In genomic region chr12:70756118-70756517, GRCh38 we compare ENCODE assay signal across 11 cellular contexts.
A peak's percentile ranks its signal among the peaks of the same experiment; 100 is the strongest.
DNase-seq lines count a peak whose midpoint lies in the region; TF ChIP-seq lines count a peak whose summit lies in the region.
"Had no signal": no experiment of that assay in that cellular context is flagged by ENCODE, and none has a peak within 500 bp of the region (broad histone marks: within the 10 kb centered on the region; RNA-seq: fewer than 3 reads in every experiment).

No MANE protein-coding gene starts in this region.

- H2AFZ ChIP-seq in neuronal stem cell (ENCODE audit: low read length): no peak overlapping the region

- no peak overlapping the region for H4K91ac ChIP-seq in neuronal stem cell (ENCODE audit: low read depth, low read length, poor library complexity)

- H3K18ac ChIP-seq in neuronal stem cell (ENCODE audit: low read length): no peak overlapping the region

- no peaks in the 10 kb centered on the region for H3K79me1 ChIP-seq in neuronal stem cell (ENCODE audit: low read depth, low read length)

- H3K27ac Mint-ChIP-seq in activated CD4-positive, alpha-beta memory T cell treated with anti-CD3 and anti-CD28 coated beads, Interleukin-2, amount 10 ng/mL, durations not matched to agents 7 days and 5 days: no peak overlapping the region
- H3K27ac Mint-ChIP-seq: T-helper 2 cell treated with Interferon-gamma antibody and Interleukin-4, amounts not matched to agents 5 μg/mL and 100 μg/mL, for 36 hours had no signal

- peaks cover 2% of the 10 kb centered on the region for H3K4me1 Mint-ChIP-seq in activated CD4-positive, alpha-beta memory T cell treated with anti-CD3 and anti-CD28 coated beads, Interleukin-2, amount 10 ng/mL, durations not matched to agents 7 days and 5 days

- no peak overlapping the region for H3K4me2 ChIP-seq in neuronal stem cell (ENCODE audit: insufficient read depth, low read length, poor library complexity, severe bottlenecking)

- in situ Hi-C loops in brain microvascular endothelial cell (cut with HindIII; ENCODE audit: low pct_ligation_motif_present, low sequenced_read_pairs): no loop called here

- CTCF ChIA-PET in activated CD4-positive, alpha-beta memory T cell treated with anti-CD3 and anti-CD28 coated beads, Interleukin-2, amount 10 ng/mL, durations not matched to agents 7 days and 5 days (lab: Charles Lee): no interaction called here

- H3K36me3 ChIP-seq in brain microvascular endothelial cell (replicated peaks) (no peaks in the 10 kb centered on the region), neuronal stem cell (replicated peaks in 1 of 2; ENCODE audit: control insufficient read depth in 2 of 2, insufficient read depth in 2 of 2, low read length in 2 of 2) (no peaks in the 10 kb centered on the region)
- H3K36me3 ChIP-seq: ascending aorta, stomach had no signal

- POLR2A ChIA-PET in activated CD4-positive, alpha-beta memory T cell treated with anti-CD3 and anti-CD28 coated beads, Interleukin-2, amount 10 ng/mL, durations not matched to agents 7 days and 5 days (lab: Charles Lee): no interaction called here

- H2BK120ac ChIP-seq in neuronal stem cell (ENCODE audit: low read depth, low read length): no peak overlapping the region

- WGBS in neuronal stem cell (ENCODE audit: extremely low coverage in 2 of 2, insufficient read length in 2 of 2, insufficient replicate concordance in 1 of 2), 2 donors: no CpG with 5 or more reads among the region's 2 CpGs

- H3K4me1 ChIP-seq in neuronal stem cell (ENCODE audit: control insufficient read depth in 2 of 2, insufficient read depth in 1 of 2, low read depth in 1 of 2, low read length in 2 of 2): peaks cover 3 to 8% of the 10 kb centered on the region in 2 donors
- H3K4me1 ChIP-seq: ascending aorta had no signal

- no peak overlapping the region for H3K4me3 Mint-ChIP-seq in activated CD4-positive, alpha-beta memory T cell treated with anti-CD3 and anti-CD28 coated beads, Interleukin-2, amount 10 ng/mL, durations not matched to agents 7 days and 5 days
- H3K4me3 Mint-ChIP-seq: T-helper 2 cell treated with Interferon-gamma antibody and Interleukin-4, amounts not matched to agents 5 μg/mL and 100 μg/mL, for 36 hours had no signal

- no peak overlapping the region for H3K14ac ChIP-seq in neuronal stem cell (ENCODE audit: low read length)

- H3K4me3 ChIP-seq in AG10803 (ENCODE audit: low read length) (no peak overlapping the region), brain microvascular endothelial cell (ENCODE audit: low read depth, low read length) (no peak overlapping the region), neuronal stem cell (ENCODE audit: low read length in 2 of 2) (no peak overlapping the region)
- H3K4me3 ChIP-seq: ascending aorta, stomach had no signal

- H3K9me3 ChIP-seq in neuronal stem cell (replicated peaks in 1 of 2; ENCODE audit: control insufficient read depth in 2 of 2, insufficient read depth in 1 of 2, low read depth in 1 of 2, low read length in 2 of 2): no peaks in the 10 kb centered on the region
- H3K9me3 ChIP-seq: ascending aorta, stomach had no signal

- TF ChIP-seq CTCF in AG10803 (conservative IDR thresholded peaks at IDR 0.05; ENCODE audit: low read length) (no peak), brain microvascular endothelial cell (IDR thresholded peaks at IDR 0.05; ENCODE audit: low read depth, low read length, missing control alignments) (no peak)

- no peak overlapping the region for H2BK5ac ChIP-seq in neuronal stem cell (ENCODE audit: low read length)

- DNase-seq in AG10803 (ENCODE audit: low read depth): peak; percentile 14
- DNase-seq in HuH-7 (ENCODE audit: low spot score): peak; percentile 26
- DNase-seq in brain microvascular endothelial cell: peak; percentile 12
- DNase-seq in myocyte (ENCODE audit: low read depth): peak; percentile 21
- no peak for DNase-seq in glomerular visceral epithelial cell (ENCODE audit: extremely low spot score)
- no peak for DNase-seq in amniotic stem cell (lab: John Stamatoyannopoulos, UW)
- DNase-seq in activated CD4-positive, alpha-beta memory T cell treated with anti-CD3 and anti-CD28 coated beads, Interleukin-2, amount 10 ng/mL, durations not matched to agents 7 days and 5 days: no peak
- DNase-seq in neuronal stem cell (ENCODE audit: low spot score): no peak
- DNase-seq: stomach had no signal

- no peak overlapping the region for H3K27ac ChIP-seq in brain microvascular endothelial cell
- no peak overlapping the region for H3K27ac ChIP-seq in neuronal stem cell (replicated peaks; ENCODE audit: low read length)
- H3K27ac ChIP-seq: ascending aorta had no signal

- no peaks in the 10 kb centered on the region for H3K27me3 ChIP-seq in brain microvascular endothelial cell (replicated peaks)
- H3K27me3 ChIP-seq in neuronal stem cell (ENCODE audit: control insufficient read depth in 3 of 3, insufficient read depth in 3 of 3, low read depth in 1 of 3, low read length in 3 of 3): no peaks in the 10 kb centered on the region
- H3K27me3 ChIP-seq: ascending aorta, stomach had no signal

- no peak overlapping the region for H2AK5ac ChIP-seq in neuronal stem cell (ENCODE audit: low read depth, low read length)

- H4K8ac ChIP-seq in neuronal stem cell (ENCODE audit: low read depth, low read length): no peak overlapping the region

- peaks cover 6% of the 10 kb centered on the region for H3K27me3 Mint-ChIP-seq in activated CD4-positive, alpha-beta memory T cell treated with anti-CD3 and anti-CD28 coated beads, Interleukin-2, amount 10 ng/mL, durations not matched to agents 7 days and 5 days

- H3K4ac ChIP-seq in neuronal stem cell (ENCODE audit: low read length): no peak overlapping the region

- no peak overlapping the region for H2BK15ac ChIP-seq in neuronal stem cell (ENCODE audit: low read length)

- no peak overlapping the region for H3K9ac ChIP-seq in neuronal stem cell (ENCODE audit: low read depth, low read length, poor library complexity)

- H3K23ac ChIP-seq in neuronal stem cell (ENCODE audit: low read depth, low read length, poor library complexity): no peak overlapping the region

- H3K36me3 Mint-ChIP-seq in activated CD4-positive, alpha-beta memory T cell treated with anti-CD3 and anti-CD28 coated beads, Interleukin-2, amount 10 ng/mL, durations not matched to agents 7 days and 5 days (ENCODE audit: low read depth): no peaks in the 10 kb centered on the region

- H2BK12ac ChIP-seq in neuronal stem cell (ENCODE audit: low read length): no peak overlapping the region

- H3K9me3 Mint-ChIP-seq in activated CD4-positive, alpha-beta memory T cell treated with anti-CD3 and anti-CD28 coated beads, Interleukin-2, amount 10 ng/mL, durations not matched to agents 7 days and 5 days: no peaks in the 10 kb centered on the region
- H3K9me3 Mint-ChIP-seq: T-helper 2 cell treated with Interferon-gamma antibody and Interleukin-4, amounts not matched to agents 5 μg/mL and 100 μg/mL, for 36 hours had no signal

Comparison
In these comparisons a context has a peak if more than half of its experiments do, and no peak if none do; other contexts are left out.
1. DNase-seq: peak in AG10803 (single experiment), HuH-7 (single experiment), brain microvascular endothelial cell (single experiment) and myocyte (single experiment); none in glomerular visceral epithelial cell (single experiment), amniotic stem cell (single experiment), activated CD4-positive, alpha-beta memory T cell treated with anti-CD3 and anti-CD28 coated beads, Interleukin-2, amount 10 ng/mL, durations not matched to agents 7 days and 5 days (single experiment) and neuronal stem cell (single experiment).